Comparison of ENCODE assay signal across 17 cellular contexts in genomic region chr9:99137225-99137624, GRCh38. TPM values are rescaled to one million over a fixed set of nuclear protein-coding genes. Genes with fewer than 3 reads are reported as not detected.
A peak's percentile ranks its signal among the peaks of the same experiment; 100 is the strongest.
DNase-seq lines count a peak whose midpoint lies in the region; ATAC-seq and TF ChIP-seq lines count a peak whose summit lies in the region.
"Had no signal": no experiment of that assay in that cellular context is flagged by ENCODE, and none has a peak within 500 bp of the region (broad histone marks: within the 10 kb centered on the region; RNA-seq: fewer than 3 reads in every experiment).

No MANE protein-coding gene starts in this region.

- H3K4me1 ChIP-seq in OCI-LY3 (ENCODE audit: low read length) (peaks cover 47% of the 10 kb centered on the region), gastrocnemius medialis (peaks cover 37 to 44% of the 10 kb centered on the region in 2 donors)

- TF ChIP-seq POLR2A in gastrocnemius medialis (IDR thresholded peaks at IDR 0.05): no peak

- peak overlapping the region; percentile 57 for H3K27ac ChIP-seq in OCI-LY3 (ENCODE audit: low read length)
- H3K27ac ChIP-seq in gastrocnemius medialis: peak overlapping the region in 3 of 4 donors; percentile 4 to 57 (median 18)
- H3K27ac ChIP-seq: 22Rv1, epithelial cell of prostate, Peyer's patch had no signal

- H3K27me3 Mint-ChIP-seq in T-helper 1 cell treated with Interleukin-12 subunit alpha and Interleukin-12 subunit beta and Interleukin-4 antibody, amounts not matched to agents 30 μg/mL and 1 μg/mL, for 36 hours (ENCODE audit: low read depth): no peaks in the 10 kb centered on the region
- H3K27me3 Mint-ChIP-seq in activated naive CD8-positive, alpha-beta T cell treated with anti-CD3 and anti-CD28 coated beads, Interleukin-2, amount 50 U/mL, for 24 hours: no peaks in the 10 kb centered on the region

- H3K36me3 ChIP-seq in OCI-LY3 (replicated peaks; ENCODE audit: low read depth, low read length) (peaks cover 27% of the 10 kb centered on the region), gastrocnemius medialis (peaks cover 0 to 12% of the 10 kb centered on the region in 2 donors)

- in situ Hi-C loops in gastrocnemius medialis (cut with MboI; ENCODE audit: low sequenced_read_pairs in 4 of 4): loop anchor here (5.0 to 25.0 kb wide), 6 partner anchors 140 to 290 kb away; no protein-coding TSS in a partner anchor

- no peak for ATAC-seq in activated naive CD8-positive, alpha-beta T cell treated with anti-CD3 and anti-CD28 coated beads, Interleukin-2, amount 50 U/mL, for 24 hours
- ATAC-seq in gastrocnemius medialis: no peak
- no peak for ATAC-seq in HG02973 (IDR thresholded peaks at IDR 0.05; ENCODE audit: unreplicated experiment)
- ATAC-seq in HG03520 (IDR thresholded peaks at IDR 0.05; ENCODE audit: unreplicated experiment): no peak
- ATAC-seq: left lobe of liver had no signal

- no peak overlapping the region for H3K9ac ChIP-seq in OCI-LY3 (ENCODE audit: low read length)

- H3K9me3 Mint-ChIP-seq in T-helper 1 cell treated with Interleukin-12 subunit alpha and Interleukin-12 subunit beta and Interleukin-4 antibody, amounts not matched to agents 30 μg/mL and 1 μg/mL, for 36 hours: no peaks in the 10 kb centered on the region
- no peaks in the 10 kb centered on the region for H3K9me3 Mint-ChIP-seq in activated naive CD8-positive, alpha-beta T cell treated with anti-CD3 and anti-CD28 coated beads, Interleukin-2, amount 50 U/mL, for 24 hours
- H3K9me3 Mint-ChIP-seq: neural crest cell had no signal

- peak overlapping the region; percentile 22 for H3K27ac Mint-ChIP-seq in T-helper 1 cell treated with Interleukin-12 subunit alpha and Interleukin-12 subunit beta and Interleukin-4 antibody, amounts not matched to agents 30 μg/mL and 1 μg/mL, for 36 hours
- peak overlapping the region; percentile 7 for H3K27ac Mint-ChIP-seq in activated naive CD8-positive, alpha-beta T cell treated with anti-CD3 and anti-CD28 coated beads, Interleukin-2, amount 50 U/mL, for 24 hours

- H3K4me3 ChIP-seq in OCI-LY3 (ENCODE audit: low read length) (0 out of 2 replicates have a peak overlapping the region, but pooled peaks have one; percentile 0), gastrocnemius medialis (no peak overlapping the region)
- H3K4me3 ChIP-seq: heart left ventricle, Peyer's patch had no signal

- H3K27me3 ChIP-seq in OCI-LY3 (ENCODE audit: low read depth, low read length) (no peaks in the 10 kb centered on the region), gastrocnemius medialis (no peaks in the 10 kb centered on the region)
- H3K27me3 ChIP-seq: heart left ventricle, Peyer's patch had no signal

- no peak overlapping the region for H3K4me3 Mint-ChIP-seq in T-helper 1 cell treated with Interleukin-12 subunit alpha and Interleukin-12 subunit beta and Interleukin-4 antibody, amounts not matched to agents 30 μg/mL and 1 μg/mL, for 36 hours
- no peak overlapping the region for H3K4me3 Mint-ChIP-seq in activated naive CD8-positive, alpha-beta T cell treated with anti-CD3 and anti-CD28 coated beads, Interleukin-2, amount 50 U/mL, for 24 hours
- H3K4me3 Mint-ChIP-seq: neural crest cell had no signal

- peaks cover 59% of the 10 kb centered on the region for H3K36me3 Mint-ChIP-seq in T-helper 1 cell treated with Interleukin-12 subunit alpha and Interleukin-12 subunit beta and Interleukin-4 antibody, amounts not matched to agents 30 μg/mL and 1 μg/mL, for 36 hours (ENCODE audit: low read depth)
- peaks cover 27% of the 10 kb centered on the region for H3K36me3 Mint-ChIP-seq in activated naive CD8-positive, alpha-beta T cell treated with anti-CD3 and anti-CD28 coated beads, Interleukin-2, amount 50 U/mL, for 24 hours (ENCODE audit: low read depth)

- H3K4me2 ChIP-seq in OCI-LY3 (ENCODE audit: low read length): peak overlapping the region; percentile 55

- H3K4me1 Mint-ChIP-seq in T-helper 1 cell treated with Interleukin-12 subunit alpha and Interleukin-12 subunit beta and Interleukin-4 antibody, amounts not matched to agents 30 μg/mL and 1 μg/mL, for 36 hours (ENCODE audit: low read depth): peaks cover 61% of the 10 kb centered on the region
- H3K4me1 Mint-ChIP-seq in activated naive CD8-positive, alpha-beta T cell treated with anti-CD3 and anti-CD28 coated beads, Interleukin-2, amount 50 U/mL, for 24 hours: peaks cover 68% of the 10 kb centered on the region

- intact Hi-C loops in gastrocnemius medialis (cut with DNase I; ENCODE audit: low total_unique reads): no loop called here

- no peaks in the 10 kb centered on the region for H3K9me3 ChIP-seq in OCI-LY3 (ENCODE audit: insufficient read depth, low read length)
- no peaks in the 10 kb centered on the region for H3K9me3 ChIP-seq in gastrocnemius medialis
- H3K9me3 ChIP-seq: heart left ventricle, Peyer's patch had no signal

- no peak for TF ChIP-seq CTCF in OCI-LY3 (IDR thresholded peaks at IDR 0.05; ENCODE audit: low read depth, low read length)
- TF ChIP-seq CTCF in gastrocnemius medialis (IDR thresholded peaks at IDR 0.05 in 4 of 5, conservative IDR thresholded peaks at IDR 0.05 in 1 of 5): no peak

- H4K20me1 ChIP-seq in OCI-LY3 (ENCODE audit: insufficient read depth, low read length): no peaks in the 10 kb centered on the region

- DNase-seq in T-helper 1 cell (no peak), gastrocnemius medialis (no peak)
- no peak for DNase-seq in activated naive CD8-positive, alpha-beta T cell treated with anti-CD3 and anti-CD28 coated beads, Interleukin-2, amount 50 U/mL, for 24 hours
- no peak for DNase-seq in activated effector memory CD4-positive, alpha-beta T cell treated with Interleukin-2 at 50 U/mL for 16 hours
- DNase-seq: amygdala, heart left ventricle, NCI-H1105, NCI-H345, Peyer's patch had no signal

- H3K79me2 ChIP-seq in OCI-LY3 (ENCODE audit: low read length): peaks cover 4% of the 10 kb centered on the region; the same call in 1 of the 2 replicates

- no peak overlapping the region for H2AFZ ChIP-seq in OCI-LY3 (ENCODE audit: low read depth, low read length)

RNA-seq across cellular contexts. Expression of gene TGFBR1, which starts 32.3 kb away (rescaled TPM):
- total RNA-seq in gastrocnemius medialis: 10 to 100 TPM; 13.5 to 19.0 (median 14.3) TPM
